Comparison of ENCODE assay signal across 1 cellular context in genomic region chr17:62780951-62781350, GRCh38.
TF ChIP-seq lines count a peak whose summit lies in the region.

No MANE protein-coding gene starts in this region.

TF ChIP-seq in IMR-90, 13 proteins besides CTCF, POLR2A, EP300 and RAD21 (continued from another document):
- no peak for TF ChIP-seq NFE2L2 (IDR thresholded peaks at IDR 0.05; ENCODE audit: low read depth, low read length)
- no peak for TF ChIP-seq ELK1 (IDR thresholded peaks at IDR 0.05; ENCODE audit: borderline replicate concordance, low read depth, low read length)
- TF ChIP-seq RFX5 (IDR thresholded peaks at IDR 0.05; ENCODE audit: low read depth, low read length): no peak
- TF ChIP-seq SMC3 (IDR thresholded peaks at IDR 0.05; ENCODE audit: low read depth, low read length): no peak
- no peak for TF ChIP-seq BHLHE40 (IDR thresholded peaks at IDR 0.05; ENCODE audit: low read depth, low read length)
- TF ChIP-seq RCOR1 (IDR thresholded peaks at IDR 0.05; ENCODE audit: insufficient replicate concordance, low read length): no peak
- no peak for TF ChIP-seq CEBPB (IDR thresholded peaks at IDR 0.05; ENCODE audit: low read depth, low read length)
